15 cellular contexts compared by ENCODE assay signal in genomic region chr12:102454808-102455760, GRCh38. TPM values are rescaled to one million over a fixed set of nuclear protein-coding genes. Genes with fewer than 3 reads are reported as not detected.
A peak's percentile ranks its signal among the peaks of the same experiment; 100 is the strongest.
DNase-seq lines count a peak whose midpoint lies in the region; TF ChIP-seq lines count a peak whose summit lies in the region.
"Had no signal": no experiment of that assay in that cellular context is flagged by ENCODE, and none has a peak within 500 bp of the region (broad histone marks: within the 10 kb centered on the region; RNA-seq: fewer than 3 reads in every experiment).

No MANE protein-coding gene starts in this region.

- H3K9me3 ChIP-seq in Caco-2 = no peaks in the 10 kb centered on the region
- H3K9me3 ChIP-seq: A549, tibial nerve had no signal

- H3K4me3 Mint-ChIP-seq in nephron progenitor cell (no peak overlapping the region), Caco-2 (ENCODE audit: unreplicated experiment) (no peak overlapping the region)
- H3K4me3 Mint-ChIP-seq: activated naive CD8-positive, alpha-beta T cell treated with anti-CD3 and anti-CD28 coated beads for 36 hours; naive thymus-derived CD4-positive, alpha-beta T cell had no signal

- no peaks in the 10 kb centered on the region for H3K27me3 ChIP-seq in Caco-2 (replicated peaks; ENCODE audit: control insufficient read depth, insufficient read depth, low read length)
- H3K27me3 ChIP-seq: tibial nerve had no signal

- no peaks in the 10 kb centered on the region for H3K36me3 Mint-ChIP-seq in nephron progenitor cell (ENCODE audit: low read depth)
- no peaks in the 10 kb centered on the region for H3K36me3 Mint-ChIP-seq in Caco-2 (ENCODE audit: insufficient read depth, unreplicated experiment)
- H3K36me3 Mint-ChIP-seq: activated naive CD8-positive, alpha-beta T cell treated with anti-CD3 and anti-CD28 coated beads for 36 hours; naive thymus-derived CD4-positive, alpha-beta T cell had no signal

- DNase-seq in AG08395 (ENCODE audit: low spot score) (peak; percentile 28), NOMO-1 treated with dmso at 0.1 percent for 144 hours (lab: John Stamatoyannopoulos, UW; ENCODE audit: unreplicated experiment) (peak; percentile 51), fibroblast of peridontal ligament (ENCODE audit: extremely low read depth) (peak; percentile 27), nephron progenitor cell (no peak), NCI-H1105 treated with DMSO at 0.1 percent for 48 hours (lab: John Stamatoyannopoulos, UW) (no peak), Caco-2 (no peak), NCI-H2227 (lab: John Stamatoyannopoulos, UW; ENCODE audit: unreplicated experiment) (no peak)
- DNase-seq in activated CD4-positive, alpha-beta T cell treated with anti-CD3 and anti-CD28 coated beads, Interleukin-2, amount 50 U/mL, for 1 hour = no peak
- DNase-seq: activated naive CD8-positive, alpha-beta T cell treated with anti-CD3 and anti-CD28 coated beads for 36 hours; erythroblast; naive thymus-derived CD4-positive, alpha-beta T cell; NCI-H345 had no signal

- H3K27ac Mint-ChIP-seq in nephron progenitor cell = peak overlapping the region; percentile 70
- no peak overlapping the region for H3K27ac Mint-ChIP-seq in Caco-2 (ENCODE audit: unreplicated experiment)
- H3K27ac Mint-ChIP-seq: activated naive CD8-positive, alpha-beta T cell treated with anti-CD3 and anti-CD28 coated beads for 36 hours; naive thymus-derived CD4-positive, alpha-beta T cell had no signal

- TF ChIP-seq CTCF in nephron progenitor cell (IDR thresholded peaks at IDR 0.05) = no peak
- no peak for TF ChIP-seq CTCF in Caco-2 (IDR thresholded peaks at IDR 0.05; ENCODE audit: insufficient read depth in 1 of 2, low read depth in 1 of 2, low read length in 1 of 2, severe bottlenecking in 1 of 2, unreplicated experiment in 1 of 2)

- no TSS peak for BruUV-seq in Caco-2 (replicated peaks; lab: Mats Ljungman, UMichigan)

- POLR2A ChIA-PET in Caco-2 (lab: Charles Lee) = no interaction called here

- peaks cover 5% of the 10 kb centered on the region for H3K4me1 Mint-ChIP-seq in nephron progenitor cell
- H3K4me1 Mint-ChIP-seq in Caco-2 (ENCODE audit: low read depth, unreplicated experiment) = peaks cover 13% of the 10 kb centered on the region
- H3K4me1 Mint-ChIP-seq: activated naive CD8-positive, alpha-beta T cell treated with anti-CD3 and anti-CD28 coated beads for 36 hours; naive thymus-derived CD4-positive, alpha-beta T cell had no signal

- intact Hi-C loops in Caco-2 (cut with micrococcal nuclease; ENCODE audit: unreplicated experiment) = no loop called here

- CTCF ChIA-PET in Caco-2 (lab: Charles Lee) = no interaction called here

- H3K36me3 ChIP-seq in Caco-2 (ENCODE audit: control insufficient read depth, insufficient read depth, low read length) = no peaks in the 10 kb centered on the region
- H3K36me3 ChIP-seq: tibial nerve had no signal

- H3K9me3 Mint-ChIP-seq in nephron progenitor cell = no peaks in the 10 kb centered on the region
- H3K9me3 Mint-ChIP-seq in Caco-2 (ENCODE audit: unreplicated experiment) = peaks cover 12% of the 10 kb centered on the region
- H3K9me3 Mint-ChIP-seq: activated naive CD8-positive, alpha-beta T cell treated with anti-CD3 and anti-CD28 coated beads for 36 hours had no signal

- no peak overlapping the region for H3K4me3 ChIP-seq in Caco-2 (ENCODE audit: low read depth, low read length)
- H3K4me3 ChIP-seq: A549, tibial nerve had no signal

- no peaks in the 10 kb centered on the region; the same call in 1 of the 2 replicates for H3K4me1 ChIP-seq in Caco-2
- H3K4me1 ChIP-seq: A549, tibial nerve had no signal

- H3K27me3 Mint-ChIP-seq in nephron progenitor cell (ENCODE audit: low read depth, poor library complexity) = peaks cover 3% of the 10 kb centered on the region
- H3K27me3 Mint-ChIP-seq in Caco-2 (ENCODE audit: insufficient read depth, unreplicated experiment) = no peaks in the 10 kb centered on the region

RNA-seq across cellular contexts. Expression of gene IGF1, which starts 25.3 kb away (rescaled TPM):
- total RNA-seq in Caco-2 (2022) = 1.5 and 2.3 TPM in 2 replicates
- total RNA-seq: M059J had no signal

Comparison
In these comparisons a context has a peak if more than half of its experiments do, and no peak if none do; other contexts are left out.
1. DNase-seq: peak in AG08395 (single experiment), NOMO-1 treated with dmso at 0.1 percent for 144 hours (single experiment) and fibroblast of peridontal ligament (single experiment); none in nephron progenitor cell (single experiment), activated CD4-positive, alpha-beta T cell treated with anti-CD3 and anti-CD28 coated beads, Interleukin-2, amount 50 U/mL, for 1 hour (single experiment), NCI-H1105 treated with DMSO at 0.1 percent for 48 hours (single experiment), Caco-2 (0 of 2) and NCI-H2227 (single experiment).